In the genomic region with DNA sequence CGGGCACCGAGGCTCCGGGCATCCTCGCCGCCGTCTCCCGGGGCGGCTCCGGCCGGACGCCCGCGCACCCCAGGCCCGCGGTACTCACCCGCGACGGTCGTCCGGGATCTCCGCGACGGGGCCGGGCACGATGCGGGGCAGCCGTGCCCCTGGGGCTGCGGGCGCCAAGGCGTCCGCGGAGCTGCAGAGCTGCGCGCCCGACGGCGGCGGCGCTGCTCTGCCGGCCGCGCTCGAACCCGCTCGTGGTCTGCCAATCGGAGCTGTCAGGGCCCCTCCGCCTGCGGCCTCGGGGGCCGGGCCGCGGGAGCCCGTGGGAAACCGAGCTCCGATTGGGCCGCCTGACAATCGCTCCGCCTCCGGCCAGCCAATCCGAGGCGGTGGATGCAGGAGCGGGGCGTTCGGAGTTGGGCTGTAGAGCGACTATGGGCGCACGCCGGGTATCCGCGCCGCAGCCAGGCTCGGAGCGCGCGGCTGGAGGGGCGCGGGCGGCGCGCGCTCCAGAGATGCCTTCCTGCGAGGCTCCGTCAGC, we compare ENCODE assay signal across 8 cellular contexts.
DNase-seq lines count a peak whose midpoint lies in the region; ATAC-seq, FAIRE-seq and TF ChIP-seq lines count a peak whose summit lies in the region.

No MANE protein-coding gene starts in this region.

- H3K27ac Mint-ChIP-seq in activated B cell treated with CpG ODN at 0.5 μM for 24 hours = no peak overlapping the region

- no peaks in the 10 kb centered on the region for H3K36me3 Mint-ChIP-seq in activated B cell treated with CpG ODN at 0.5 μM for 24 hours (ENCODE audit: low read depth)

- FAIRE-seq in GM12892 (lab: Jason Lieb, UNC) = no peak

- DNase-seq in GM12892 (ENCODE audit: insufficient read length) (peak; percentile 51), NCI-H187 treated with DMSO at 0.1 percent for 48 hours (lab: John Stamatoyannopoulos, UW) (peak; percentile 71), activated B cell treated with CpG ODN at 0.5 μM for 24 hours (peak; percentile 80), cardiac fibroblast (ENCODE audit: low read depth in 2 of 2) (peak; percentile 87 to 96), iris pigment epithelial cell (ENCODE audit: low read depth) (peak; percentile 98), HuH-7 (ENCODE audit: low spot score) (no peak)
- peak; percentile 85 to 90 (median 87) for DNase-seq in stimulated activated CD4-positive, alpha-beta T cell treated with anti-CD3 and anti-CD28 coated beads, Interleukin-12 subunit alpha, Interleukin-12 subunit beta, amount 100 ng/mL, for 48 hours (ENCODE audit: low read depth in 2 of 3, low spot score in 1 of 3)

- H3K4me3 ChIP-seq in cardiac fibroblast (replicated peaks in 1 of 2; ENCODE audit: low read depth in 2 of 2, low read length in 2 of 2) = peak overlapping the region; percentile 52 to 55

- CTCF ChIA-PET in activated B cell treated with CpG ODN at 0.5 μM for 24 hours (lab: Charles Lee) = interaction anchor here (0.9 to 1.7 kb wide), 5 partner anchors 12 to 460 kb away, joined by 3 to 6 read pairs (median 4); no protein-coding TSS in a partner anchor

- H3K9me3 Mint-ChIP-seq in activated B cell treated with CpG ODN at 0.5 μM for 24 hours = no peaks in the 10 kb centered on the region

- no peak for TF ChIP-seq CTCF in activated B cell treated with CpG ODN at 0.5 μM for 24 hours (IDR thresholded peaks at IDR 0.05)
- no peak for TF ChIP-seq CTCF in cardiac fibroblast (IDR thresholded peaks at IDR 0.05; ENCODE audit: low read depth, low read length)

- peaks cover 24% of the 10 kb centered on the region for H3K4me1 Mint-ChIP-seq in activated B cell treated with CpG ODN at 0.5 μM for 24 hours

- peaks cover 30% of the 10 kb centered on the region for H3K27me3 Mint-ChIP-seq in activated B cell treated with CpG ODN at 0.5 μM for 24 hours

- H3K4me3 Mint-ChIP-seq in activated B cell treated with CpG ODN at 0.5 μM for 24 hours = peak overlapping the region; percentile 93

- POLR2A ChIA-PET in activated B cell treated with CpG ODN at 0.5 μM for 24 hours (lab: Charles Lee) = interaction anchor here (0.5 to 1.9 kb wide), 5 partner anchors 16 to 458 kb away, joined by 3 to 20 read pairs (median 3); no protein-coding TSS in a partner anchor

- peak; percentile 63 for ATAC-seq in HG02870 (IDR thresholded peaks at IDR 0.05; ENCODE audit: unreplicated experiment)
- ATAC-seq in activated B cell treated with CpG ODN at 0.5 μM for 24 hours (ENCODE audit: low read depth) = peak; percentile 90

- intact Hi-C loops in activated B cell treated with CpG ODN at 0.5 μM for 24 hours (cut with micrococcal nuclease) = loop anchor here (1.0 to 10.0 kb wide), 5 partner anchors 53 to 232 kb away; partner anchors contain the start of genes SCAF4 and SOD1

- no peak for TF ChIP-seq POLR2A in GM12892 (IDR thresholded peaks at IDR 0.05; ENCODE audit: low read depth, low read length)
